In genomic region chr11:134338654-134339053, GRCh38 we compare ENCODE assay signal across 28 cellular contexts. TPM values are rescaled to one million over a fixed set of nuclear protein-coding genes. Genes with fewer than 3 reads are reported as not detected.
"Had no signal": no experiment of that assay in that cellular context is flagged by ENCODE, and none has a peak within 500 bp of the region (broad histone marks: within the 10 kb centered on the region; RNA-seq: fewer than 3 reads in every experiment).

No MANE protein-coding gene starts in this region.

- H3K9ac ChIP-seq: neural progenitor cell had no signal

- H3K36me3 ChIP-seq: neural progenitor cell, pancreas, prostate gland, right lobe of liver, suprapubic skin, tibial artery, transverse colon, upper lobe of right lung, uterus had no signal

- H3K4me3 Mint-ChIP-seq: naive thymus-derived CD4-positive, alpha-beta T cell; natural killer cell; nephron; neural progenitor cell; stimulated activated effector memory CD8-positive, alpha-beta T cell treated with anti-CD3 and anti-CD28 coated beads, Interleukin-12 subunit alpha, Interleukin-12 subunit beta, amount 100 ng/mL, for 72 hours; stimulated activated naive B cell treated with anti-CD40 and anti-IgM and Interleukin-4, amounts not matched to agents 10 μg/mL and 1 μg/mL and 100 μg/mL, for 72 hours; stimulated activated naive CD8-positive, alpha-beta T cell treated with anti-CD3 and anti-CD28 coated beads, Interleukin-15, amount 100 ng/mL, for 72 hours; type B pancreatic cell had no signal

- H3K4me1 ChIP-seq: neural progenitor cell, pancreas, prostate gland, right lobe of liver, suprapubic skin, testis, tibial artery, upper lobe of right lung, uterus had no signal

- DNase-seq: naive thymus-derived CD4-positive, alpha-beta T cell; natural killer cell; occipital lobe; pancreas; right cardiac atrium; right lobe of liver; sigmoid colon; small intestine; stimulated activated CD4-positive, alpha-beta T cell treated with anti-CD3 and anti-CD28 coated beads, Interleukin-15, amount 100 ng/mL, for 24 hours; stimulated activated CD4-positive, alpha-beta T cell treated with anti-CD3 and anti-CD28 coated beads, Interleukin-2, amount 100 ng/mL, for 24 hours; stimulated activated CD4-positive, alpha-beta T cell treated with anti-CD3 and anti-CD28 coated beads, Interleukin-2, amount 100 ng/mL, for 48 hours; stimulated activated CD4-positive, alpha-beta T cell treated with anti-CD3 and anti-CD28 coated beads, Interleukin-4, amount 100 ng/mL, for 24 hours; stimulated activated naive B cell treated with anti-CD40 and anti-IgM and Interleukin-4, amounts not matched to agents 10 μg/mL and 1 μg/mL and 100 μg/mL, for 72 hours; stimulated activated naive CD4-positive, alpha-beta T cell treated with Interleukin-2 at 50 U/mL for 16 hours; stimulated activated naive CD8-positive, alpha-beta T cell treated with anti-CD3 and anti-CD28 coated beads, Interleukin-15, amount 100 ng/mL, for 72 hours; substantia nigra; testis; tibial artery; transverse colon; upper lobe of right lung; uterus had no signal

- H3K4me1 Mint-ChIP-seq: naive thymus-derived CD4-positive, alpha-beta T cell; natural killer cell; stimulated activated naive B cell treated with anti-CD40 and anti-IgM and Interleukin-4, amounts not matched to agents 10 μg/mL and 1 μg/mL and 100 μg/mL, for 72 hours; stimulated activated naive CD8-positive, alpha-beta T cell treated with anti-CD3 and anti-CD28 coated beads, Interleukin-15, amount 100 ng/mL, for 72 hours had no signal

- H3K9me3 ChIP-seq: pancreas, prostate gland, right lobe of liver, sigmoid colon, suprapubic skin, testis, tibial artery, transverse colon, upper lobe of right lung, uterus had no signal

- FAIRE-seq: pancreas, small intestine had no signal

- H3K4me3 ChIP-seq: neural progenitor cell, pancreas, prostate gland, right lobe of liver, sigmoid colon, suprapubic skin, testis, tibial artery, transverse colon, upper lobe of right lung, uterus had no signal

- H3K9me3 Mint-ChIP-seq: naive thymus-derived CD4-positive, alpha-beta T cell; natural killer cell; nephron; neural progenitor cell; stimulated activated effector memory CD8-positive, alpha-beta T cell treated with anti-CD3 and anti-CD28 coated beads, Interleukin-12 subunit alpha, Interleukin-12 subunit beta, amount 100 ng/mL, for 72 hours; stimulated activated naive B cell treated with anti-CD40 and anti-IgM and Interleukin-4, amounts not matched to agents 10 μg/mL and 1 μg/mL and 100 μg/mL, for 72 hours; stimulated activated naive CD8-positive, alpha-beta T cell treated with anti-CD3 and anti-CD28 coated beads, Interleukin-15, amount 100 ng/mL, for 72 hours; type B pancreatic cell had no signal

- H3K27ac ChIP-seq: neural progenitor cell, pancreas, prostate gland, right lobe of liver, sigmoid colon, suprapubic skin, testis, tibial artery, upper lobe of right lung, uterus had no signal

- H3K36me3 Mint-ChIP-seq: naive thymus-derived CD4-positive, alpha-beta T cell; natural killer cell; stimulated activated effector memory CD8-positive, alpha-beta T cell treated with anti-CD3 and anti-CD28 coated beads, Interleukin-12 subunit alpha, Interleukin-12 subunit beta, amount 100 ng/mL, for 72 hours; stimulated activated naive B cell treated with anti-CD40 and anti-IgM and Interleukin-4, amounts not matched to agents 10 μg/mL and 1 μg/mL and 100 μg/mL, for 72 hours; type B pancreatic cell had no signal

- H3K27me3 ChIP-seq: pancreas, right lobe of liver, sigmoid colon, suprapubic skin, testis, tibial artery, transverse colon, upper lobe of right lung, uterus had no signal

- H2AFZ ChIP-seq: neural progenitor cell had no signal

- H3K27ac Mint-ChIP-seq: naive thymus-derived CD4-positive, alpha-beta T cell; natural killer cell; nephron; neural progenitor cell; stimulated activated effector memory CD8-positive, alpha-beta T cell treated with anti-CD3 and anti-CD28 coated beads, Interleukin-12 subunit alpha, Interleukin-12 subunit beta, amount 100 ng/mL, for 72 hours; stimulated activated naive B cell treated with anti-CD40 and anti-IgM and Interleukin-4, amounts not matched to agents 10 μg/mL and 1 μg/mL and 100 μg/mL, for 72 hours; stimulated activated naive CD8-positive, alpha-beta T cell treated with anti-CD3 and anti-CD28 coated beads, Interleukin-15, amount 100 ng/mL, for 72 hours; type B pancreatic cell had no signal

- H3K27me3 Mint-ChIP-seq: stimulated activated naive CD8-positive, alpha-beta T cell treated with anti-CD3 and anti-CD28 coated beads, Interleukin-15, amount 100 ng/mL, for 72 hours had no signal

- H3K4me2 ChIP-seq: neural progenitor cell had no signal

RNA-seq across cellular contexts. Expression of gene GLB1L2, which starts 6.9 kb away (rescaled TPM):
- total RNA-seq: osteocyte had no signal
